ENCODE assay signal across 23 cellular contexts in genomic region chr13:97932006-97932405, GRCh38. TPM values are rescaled to one million over a fixed set of nuclear protein-coding genes. Genes with fewer than 3 reads are reported as not detected.
A peak's percentile ranks its signal among the peaks of the same experiment; 100 is the strongest.
DNase-seq lines count a peak whose midpoint lies in the region; ATAC-seq, FAIRE-seq and TF ChIP-seq lines count a peak whose summit lies in the region.
"Had no signal": no experiment of that assay in that cellular context is flagged by ENCODE, and none has a peak within 500 bp of the region (broad histone marks: within the 10 kb centered on the region; RNA-seq: fewer than 3 reads in every experiment).

No MANE protein-coding gene starts in this region.

- no peak overlapping the region for H2AFZ ChIP-seq in K562 (ENCODE audit: low read depth, low read length)
- no peak overlapping the region for H2AFZ ChIP-seq in neural progenitor cell (replicated peaks)

- no peak for TF ChIP-seq RAD21 in K562 (CRISPR knock-in tag; conservative IDR thresholded peaks at IDR 0.05 in 1 of 2, IDR thresholded peaks at IDR 0.05 in 1 of 2)

- H3K79me2 ChIP-seq in K562 (ENCODE audit: control insufficient read depth, insufficient read depth, low read length) (no peaks in the 10 kb centered on the region), neural progenitor cell (ENCODE audit: low read depth) (no peaks in the 10 kb centered on the region)

- H3K9ac ChIP-seq in K562 (ENCODE audit: insufficient read depth in 1 of 2, low read depth in 2 of 2, low read length in 2 of 2) (no peak overlapping the region), neural progenitor cell (no peak overlapping the region)

- H3K9me3 Mint-ChIP-seq in neural progenitor cell, result no peaks in the 10 kb centered on the region
- H3K9me3 Mint-ChIP-seq in HFFc6, result no peaks in the 10 kb centered on the region
- no peaks in the 10 kb centered on the region for H3K9me3 Mint-ChIP-seq in activated CD4-positive, alpha-beta memory T cell treated with anti-CD3 and anti-CD28 coated beads for 36 hours

- H3K4me1 ChIP-seq in HEK293 (ENCODE audit: control insufficient read depth, insufficient read depth, low read length), result 0 out of 2 replicates have a peak, but pooled peaks cover 3% of the 10 kb centered on the region
- H3K4me1 ChIP-seq in K562 (replicated peaks in 1 of 2; ENCODE audit: control insufficient read depth in 2 of 2, insufficient read depth in 2 of 2, low read length in 2 of 2), result no peaks in the 10 kb centered on the region
- peaks cover 10% of the 10 kb centered on the region for H3K4me1 ChIP-seq in neural progenitor cell
- H3K4me1 ChIP-seq: SJSA1 had no signal

- in situ Hi-C loops in K562 (cut with MboI), result no loop called here

- H3K9me1 ChIP-seq in K562 (ENCODE audit: control insufficient read depth, insufficient read depth, low read length), result no peaks in the 10 kb centered on the region

- H3K4me3 Mint-ChIP-seq in neural progenitor cell (no peak overlapping the region), HFFc6 (no peak overlapping the region)
- no peak overlapping the region for H3K4me3 Mint-ChIP-seq in activated CD4-positive, alpha-beta memory T cell treated with anti-CD3 and anti-CD28 coated beads for 36 hours
- H3K4me3 Mint-ChIP-seq: CD14-positive monocyte had no signal

- intact Hi-C loops in K562 (cut with micrococcal nuclease), result no loop called here
- intact Hi-C loops in activated CD4-positive, alpha-beta memory T cell treated with anti-CD3 and anti-CD28 coated beads for 36 hours (cut with micrococcal nuclease), result no loop called here

- POLR2A ChIA-PET in HEK293 (lab: Yijun Ruan, JAX) (interaction anchor here (0.6 kb wide), 1 partner anchor 28 kb away, joined by 3 read pairs; no protein-coding TSS in a partner anchor), K562 (lab: Yijun Ruan, JAX) (interaction anchor here (0.7 kb wide), 1 partner anchor 184 kb away, joined by 3 read pairs; no protein-coding TSS in a partner anchor)
- POLR2A ChIA-PET in activated CD4-positive, alpha-beta memory T cell treated with anti-CD3 and anti-CD28 coated beads for 36 hours (lab: Charles Lee), result interaction anchor here (0.6 kb wide), 1 partner anchor 11 kb away, joined by 3 read pairs; no protein-coding TSS in a partner anchor

- H3K9me3 ChIP-seq in HEK293 (ENCODE audit: control insufficient read depth, insufficient read depth, low read depth, low read length) (no peaks in the 10 kb centered on the region), K562 (replicated peaks; ENCODE audit: control insufficient read depth, insufficient read depth, low read depth, low read length) (no peaks in the 10 kb centered on the region), neural progenitor cell (ENCODE audit: low read depth) (no peaks in the 10 kb centered on the region)
- H3K9me3 ChIP-seq: SJSA1 had no signal

- H3K4me2 ChIP-seq in K562 (ENCODE audit: insufficient read depth, low read length), result no peak overlapping the region
- no peak overlapping the region for H3K4me2 ChIP-seq in neural progenitor cell

- H3K4me1 Mint-ChIP-seq in neural progenitor cell (peaks cover 21% of the 10 kb centered on the region), HFFc6 (ENCODE audit: low read depth) (peaks cover 11% of the 10 kb centered on the region)
- no peaks in the 10 kb centered on the region for H3K4me1 Mint-ChIP-seq in activated CD4-positive, alpha-beta memory T cell treated with anti-CD3 and anti-CD28 coated beads for 36 hours (ENCODE audit: low read depth)
- H3K4me1 Mint-ChIP-seq: CD14-positive monocyte had no signal

- WGBS in K562 (ENCODE audit: insufficient coverage, low coverage, missing lambda C conversion rate), result 0% methylated on average over 5 of the region's 5 CpGs

- H3F3A ChIP-seq in neural progenitor cell (ENCODE audit: low read depth), result no peaks in the 10 kb centered on the region

- H3K36me3 Mint-ChIP-seq in neural progenitor cell (no peaks in the 10 kb centered on the region), HFFc6 (ENCODE audit: low read depth) (no peaks in the 10 kb centered on the region)
- no peaks in the 10 kb centered on the region for H3K36me3 Mint-ChIP-seq in activated CD4-positive, alpha-beta memory T cell treated with anti-CD3 and anti-CD28 coated beads for 36 hours
- H3K36me3 Mint-ChIP-seq: CD14-positive monocyte had no signal

- CTCF ChIA-PET in HEK293 (lab: Yijun Ruan, JAX) (no interaction called here), K562 (lab: Yijun Ruan, JAX; ENCODE audit: low intra/inter-chr PET ratio) (no interaction called here)
- CTCF ChIA-PET in activated CD4-positive, alpha-beta memory T cell treated with anti-CD3 and anti-CD28 coated beads for 36 hours (lab: Charles Lee), result no interaction called here

- TF ChIP-seq CTCF in HEK293 (tag by site-specific recombination; IDR thresholded peaks at IDR 0.05) (no peak), K562 (IDR thresholded peaks at IDR 0.05 in 2 of 3, conservative IDR thresholded peaks at IDR 0.05 in 1 of 3; ENCODE audit: insufficient read depth in 2 of 3, low read depth in 1 of 3, low read length in 3 of 3) (no peak), neural progenitor cell (IDR thresholded peaks at IDR 0.05) (no peak), HFFc6 (IDR thresholded peaks at IDR 0.05) (no peak)

- ATAC-seq in K562 (no peak), GM18511 (IDR thresholded peaks at IDR 0.05; ENCODE audit: unreplicated experiment) (no peak)
- ATAC-seq: HCT116, PC-3 had no signal

- TF ChIP-seq EP300 in K562 (IDR thresholded peaks at IDR 0.05; ENCODE audit: low read length), result no peak

- no peak overlapping the region for H3K4me3 ChIP-seq in HEK293 (ENCODE audit: low read depth, low read length)
- no peak overlapping the region for H3K4me3 ChIP-seq in K562
- H3K4me3 ChIP-seq in neural progenitor cell, result no peak overlapping the region
- H3K4me3 ChIP-seq: SJSA1 had no signal

- peak overlapping the region; percentile 38 for H3K27ac Mint-ChIP-seq in neural progenitor cell
- no peak overlapping the region for H3K27ac Mint-ChIP-seq in HFFc6
- H3K27ac Mint-ChIP-seq in activated CD4-positive, alpha-beta memory T cell treated with anti-CD3 and anti-CD28 coated beads for 36 hours, result no peak overlapping the region
- H3K27ac Mint-ChIP-seq: CD14-positive monocyte had no signal

- DNase-seq in NCI-H69 (lab: John Stamatoyannopoulos, UW) (peak; percentile 9), K562 (ENCODE audit: extremely low read depth in 1 of 4, low spot score in 3 of 4) (no peak), neural progenitor cell (ENCODE audit: low spot score) (no peak), HFFc6 (no peak)
- no peak for DNase-seq in activated CD4-positive, alpha-beta T cell treated with anti-CD3 and anti-CD28 coated beads for 48 hours
- no peak for DNase-seq in activated CD4-positive, alpha-beta memory T cell treated with anti-CD3 and anti-CD28 coated beads for 36 hours
- DNase-seq: DMS79 treated with DMSO at 0.1 percent for 48 hours, GOT3, KBM-7, NCI-H1436, NCI-H2081, NCI-H2171 treated with DMSO at 0.1 percent for 48 hours, NCI-H446 treated with DMSO at 0.1 percent for 48 hours, NCI-H774, PC-3, T-helper 2 cell had no signal

- no peaks in the 10 kb centered on the region for H4K20me1 ChIP-seq in K562 (replicated peaks; ENCODE audit: control insufficient read depth, insufficient read depth, low read length)
- no peaks in the 10 kb centered on the region for H4K20me1 ChIP-seq in neural progenitor cell (ENCODE audit: low read depth)

- H3K27ac ChIP-seq in HEK293 (ENCODE audit: extremely low read depth, low read depth, low read length), result no peak overlapping the region
- no peak overlapping the region for H3K27ac ChIP-seq in K562 (ENCODE audit: extremely low read depth, low read depth, low read length)
- no peak overlapping the region for H3K27ac ChIP-seq in neural progenitor cell
- H3K27ac ChIP-seq: RWPE1, SJSA1 had no signal

- H3K36me3 ChIP-seq in HEK293 (ENCODE audit: control insufficient read depth in 2 of 2, insufficient read depth in 1 of 2, low read length in 2 of 2) (no peaks in the 10 kb centered on the region), K562 (ENCODE audit: control insufficient read depth, insufficient read depth, low read length) (no peaks in the 10 kb centered on the region), neural progenitor cell (no peaks in the 10 kb centered on the region)
- H3K36me3 ChIP-seq: SJSA1 had no signal

- H3K27me3 Mint-ChIP-seq in neural progenitor cell (ENCODE audit: insufficient read depth, low read depth) (peaks cover 2% of the 10 kb centered on the region), HFFc6 (ENCODE audit: insufficient read depth) (no peaks in the 10 kb centered on the region; the same call in 1 of the 2 replicates)
- H3K27me3 Mint-ChIP-seq in activated CD4-positive, alpha-beta memory T cell treated with anti-CD3 and anti-CD28 coated beads for 36 hours, result peaks cover 10% of the 10 kb centered on the region

- H3K27me3 ChIP-seq in K562 (ENCODE audit: control insufficient read depth in 2 of 2, insufficient read depth in 2 of 2, low read length in 2 of 2), result no peaks in the 10 kb centered on the region; a peak in 1 of 5 replicates
- no peaks in the 10 kb centered on the region for H3K27me3 ChIP-seq in neural progenitor cell
- H3K27me3 ChIP-seq: SJSA1 had no signal

- TF ChIP-seq POLR2A in K562 (conservative IDR thresholded peaks at IDR 0.05), result no peak

- FAIRE-seq in K562 (lab: Jason Lieb, UNC), result no peak
- FAIRE-seq: G401.6 had no signal

- no TSS peak for BruUV-seq in K562 (replicated peaks; lab: Mats Ljungman, UMichigan)

TF ChIP-seq in K562, 482 proteins besides CTCF, POLR2A, EP300 and RAD21 (continues in another document):
- TF ChIP-seq ZNF445 (CRISPR knock-in tag; IDR thresholded peaks at IDR 0.05; ENCODE audit: low read depth), result no peak

RNA-seq across cellular contexts. Expression of gene IPO5, which starts 21.5 kb away (rescaled TPM):
- total RNA-seq in K562 (2011; cell fraction: chromatin; rRNA removed; ENCODE audit: low replicate concordance), result 113 and 280 TPM in 2 replicates
- 54.5 and 74.0 TPM in 2 replicates for total RNA-seq in K562 (2011; cell fraction: nucleolus; rRNA removed)
- 104 and 106 TPM in 2 replicates for total RNA-seq in K562 (2011; cell fraction: nucleoplasm; rRNA removed)
- total RNA-seq in K562 (2014; rRNA removed) (127 and 137 TPM in 2 replicates), K562 (2014; rRNA removed; fragmentation: Illumina TruSeq; extraction: Trizol) (150 and 169 TPM in 2 replicates), K562 (2015; rRNA removed; fragmentation: Illumina TruSeq; extraction: Trizol) (113 and 120 TPM in 2 replicates), K562 (2021) (146 and 157 TPM in 2 replicates), neural progenitor cell (ENCODE audit: low replicate concordance) (600 and 727 TPM in 2 replicates)
- polyA plus RNA-seq in K562 (2011; rRNA removed) (180 and 206 TPM in 2 replicates), K562 (2014; fragmentation: Illumina TruSeq; extraction: Trizol) (134 and 143 TPM in 2 replicates), K562 (2014; fragmentation: Nextera tagmentation; extraction: Ambion mirVana) (10 to 100 TPM; 45.8 to 76.3 TPM), K562 (2014; rRNA removed) (97.1 and 110 TPM in 2 replicates)
- polyA plus RNA-seq in K562 (2011; cell fraction: cytosol; rRNA removed), result 63.5 and 98.2 TPM in 2 replicates
- 97.0 and 124 TPM in 2 replicates for polyA plus RNA-seq in K562 (2011; cell fraction: nucleus; rRNA removed)
- 86.2 and 92.2 TPM in 2 replicates for polyA plus RNA-seq in K562 (2012)
- polyA minus RNA-seq in K562 (2011; rRNA and poly(A)+ RNA removed), result 352 and 396 TPM in 2 replicates
- 121 and 159 TPM in 2 replicates for polyA minus RNA-seq in K562 (2011; cell fraction: cytosol; rRNA and poly(A)+ RNA removed)
- 58.3 and 89.4 TPM in 2 replicates for polyA minus RNA-seq in K562 (2011; cell fraction: nucleus; rRNA and poly(A)+ RNA removed)
- 100 to 1,000 TPM; 183 to 247 (median 222) TPM for total RNA-seq in HFFc6 (2021; fragmentation: NEBNext Ultra II Directional; extraction: Animal tissue kit (Norgen Biotek cat#: 25700))
- total RNA-seq in activated CD4-positive, alpha-beta memory T cell treated with anti-CD3 and anti-CD28 coated beads for 36 hours, result 100 to 1,000 TPM; 201 to 214 TPM

Comparison
In these comparisons a context has a peak if more than half of its experiments do, and no peak if none do; other contexts are left out.
1. Of the 44 proteins assayed by ChIP-seq in both K562 and HEK293: peak only in K562: none; only in HEK293: ATF2; in both: none; in neither: 43.